Comparison of ENCODE assay signal across 17 cellular contexts in the genomic region with DNA sequence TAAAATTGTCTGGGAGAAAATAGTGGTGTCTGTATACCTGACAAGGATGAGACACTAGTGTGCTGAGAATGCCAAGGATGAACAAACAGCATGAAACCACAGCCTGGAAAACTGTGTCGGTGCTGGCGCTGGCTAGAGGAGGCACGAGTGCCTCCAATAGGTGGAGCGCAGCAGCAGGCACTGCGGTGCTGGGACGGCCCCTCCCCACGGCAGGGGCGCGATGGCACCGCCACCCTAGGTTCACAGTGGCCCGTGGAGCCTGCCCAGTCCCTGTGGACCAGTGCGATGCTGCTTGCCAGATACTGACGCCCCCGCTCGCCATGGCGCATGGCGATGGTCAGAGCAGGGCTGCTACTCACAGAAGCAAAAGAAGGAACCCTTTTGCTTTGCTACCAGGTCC. TPM values are rescaled to one million over a fixed set of nuclear protein-coding genes. Genes with fewer than 3 reads are reported as not detected.
"Had no signal": no experiment of that assay in that cellular context is flagged by ENCODE, and none has a peak within 500 bp of the region (broad histone marks: within the 10 kb centered on the region; RNA-seq: fewer than 3 reads in every experiment).

No MANE protein-coding gene starts in this region.

- H3K4me3 ChIP-seq: coronary artery, gastroesophageal sphincter, pancreas, stomach, thoracic aorta had no signal

- H3K27me3 ChIP-seq: gastroesophageal sphincter, pancreas, stomach had no signal

- H3K27ac Mint-ChIP-seq: activated CD8-positive, alpha-beta T cell treated with anti-CD3 and anti-CD28 coated beads, Interleukin-2, amount 10 ng/mL, durations not matched to agents 7 days and 5 days had no signal

- H3K4me3 Mint-ChIP-seq: activated CD8-positive, alpha-beta T cell treated with anti-CD3 and anti-CD28 coated beads, Interleukin-2, amount 10 ng/mL, durations not matched to agents 7 days and 5 days had no signal

- H3K27ac ChIP-seq: coronary artery, gastroesophageal sphincter, pancreas, stomach, thoracic aorta, VCaP had no signal

- ATAC-seq: activated CD8-positive, alpha-beta T cell treated with anti-CD3 and anti-CD28 coated beads, Interleukin-2, amount 10 ng/mL, durations not matched to agents 7 days and 5 days; gastroesophageal sphincter; left ventricle myocardium superior; pancreas had no signal

- H3K4me1 ChIP-seq: pancreas had no signal

- DNase-seq: activated CD4-positive, alpha-beta T cell treated with anti-CD3 and anti-CD28 coated beads for 4 hours; activated CD8-positive, alpha-beta T cell treated with anti-CD3 and anti-CD28 coated beads, Interleukin-2, amount 10 ng/mL, durations not matched to agents 7 days and 5 days; activated naive CD4-positive, alpha-beta T cell treated with Interleukin-2 at 50 U/mL for 16 hours; effector CD8-positive, alpha-beta T cell; left ventricle myocardium superior; mesendoderm; stimulated activated CD4-positive, alpha-beta T cell treated with anti-CD3 and anti-CD28 coated beads, Interleukin-4, amount 100 ng/mL, for 1 hour; stimulated activated CD8-positive, alpha-beta memory T cell treated with anti-CD3 and anti-CD28 coated beads, Interleukin-4, amount 100 ng/mL, for 48 hours; stomach; T1000 had no signal

- H3K9me3 ChIP-seq: gastroesophageal sphincter, pancreas, stomach, thoracic aorta had no signal

- FAIRE-seq: keratinocyte, pancreas had no signal

- H3K36me3 ChIP-seq: pancreas had no signal

RNA-seq across cellular contexts. Expression of a gene that starts 46.7 kb away (rescaled TPM):
- total RNA-seq: activated CD8-positive, alpha-beta T cell treated with anti-CD3 and anti-CD28 coated beads, Interleukin-2, amount 10 ng/mL, durations not matched to agents 7 days and 5 days; gastroesophageal sphincter; left ventricle myocardium superior; pancreas; thoracic aorta had no signal
- polyA plus RNA-seq: keratinocyte, neural cell, stomach had no signal
